ENCODE assay signal across 15 cellular contexts in the genomic region with DNA sequence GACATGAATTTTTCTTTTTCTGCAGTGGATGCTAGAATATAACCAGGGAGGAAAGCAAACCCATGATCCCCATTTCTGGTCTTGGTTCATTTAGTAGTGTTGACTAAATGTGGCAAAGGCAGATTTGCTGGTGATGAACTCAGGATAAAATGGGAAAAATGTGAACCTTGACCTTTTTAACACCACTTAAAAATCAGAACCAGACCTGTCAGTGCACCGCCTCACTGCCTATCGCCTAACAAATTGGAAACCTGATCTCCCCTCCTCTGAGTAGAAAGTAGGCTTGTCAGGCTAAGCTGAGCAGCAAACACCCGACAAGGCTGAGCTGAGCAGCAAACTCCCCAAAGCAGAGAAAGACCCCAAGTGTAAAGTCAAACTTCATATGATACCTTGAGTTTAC.
DNase-seq lines count a peak whose midpoint lies in the region; ATAC-seq and TF ChIP-seq lines count a peak whose summit lies in the region.
"Had no signal": no experiment of that assay in that cellular context is flagged by ENCODE, and none has a peak within 500 bp of the region (broad histone marks: within the 10 kb centered on the region; RNA-seq: fewer than 3 reads in every experiment).

No MANE protein-coding gene starts in this region.

- no peaks in the 10 kb centered on the region for H3K27me3 ChIP-seq in adipocyte (replicated peaks; ENCODE audit: control insufficient read depth, insufficient read depth, low read length)

- POLR2A ChIA-PET in activated CD4-positive, alpha-beta T cell treated with anti-CD3 and anti-CD28 coated beads, Interleukin-2, amount 10 ng/mL, durations not matched to agents 7 days and 5 days (lab: Charles Lee), result no interaction called here

- no peak overlapping the region for H3K9ac ChIP-seq in adipocyte (ENCODE audit: low read length)

- no peaks in the 10 kb centered on the region for H3K4me1 ChIP-seq in adipocyte (ENCODE audit: control insufficient read depth, insufficient read depth, low read length)

- peaks cover 50% of the 10 kb centered on the region for H3K27me3 Mint-ChIP-seq in nephron (ENCODE audit: low read depth)
- H3K27me3 Mint-ChIP-seq in stimulated activated naive B cell treated with anti-CD40 and anti-IgM and Interleukin-4, amounts not matched to agents 10 μg/mL and 1 μg/mL and 100 μg/mL, for 72 hours, result no peaks in the 10 kb centered on the region
- peaks cover 2% of the 10 kb centered on the region for H3K27me3 Mint-ChIP-seq in activated CD4-positive, alpha-beta T cell treated with anti-CD3 and anti-CD28 coated beads, Interleukin-2, amount 10 ng/mL, durations not matched to agents 7 days and 5 days
- no peaks in the 10 kb centered on the region for H3K27me3 Mint-ChIP-seq in T-helper 2 cell treated with Interferon-gamma antibody and Interleukin-4, amounts not matched to agents 5 μg/mL and 100 μg/mL, for 36 hours (ENCODE audit: low read depth)
- H3K27me3 Mint-ChIP-seq: activated CD4-positive, alpha-beta memory T cell treated with anti-CD3 and anti-CD28 coated beads, Interleukin-2, amount 10 ng/mL, durations not matched to agents 7 days and 5 days; naive thymus-derived CD8-positive, alpha-beta T cell had no signal

- no peak overlapping the region for H3K4me3 Mint-ChIP-seq in nephron
- H3K4me3 Mint-ChIP-seq in stimulated activated naive B cell treated with anti-CD40 and anti-IgM and Interleukin-4, amounts not matched to agents 10 μg/mL and 1 μg/mL and 100 μg/mL, for 72 hours, result no peak overlapping the region
- no peak overlapping the region for H3K4me3 Mint-ChIP-seq in activated CD4-positive, alpha-beta T cell treated with anti-CD3 and anti-CD28 coated beads, Interleukin-2, amount 10 ng/mL, durations not matched to agents 7 days and 5 days
- H3K4me3 Mint-ChIP-seq in T-helper 2 cell treated with Interferon-gamma antibody and Interleukin-4, amounts not matched to agents 5 μg/mL and 100 μg/mL, for 36 hours, result no peak overlapping the region
- H3K4me3 Mint-ChIP-seq: activated CD4-positive, alpha-beta memory T cell treated with anti-CD3 and anti-CD28 coated beads, Interleukin-2, amount 10 ng/mL, durations not matched to agents 7 days and 5 days; CD14-positive monocyte; naive thymus-derived CD8-positive, alpha-beta T cell had no signal

- no peaks in the 10 kb centered on the region for H3K9me3 Mint-ChIP-seq in nephron
- no peaks in the 10 kb centered on the region for H3K9me3 Mint-ChIP-seq in stimulated activated naive B cell treated with anti-CD40 and anti-IgM and Interleukin-4, amounts not matched to agents 10 μg/mL and 1 μg/mL and 100 μg/mL, for 72 hours
- no peaks in the 10 kb centered on the region for H3K9me3 Mint-ChIP-seq in activated CD4-positive, alpha-beta T cell treated with anti-CD3 and anti-CD28 coated beads, Interleukin-2, amount 10 ng/mL, durations not matched to agents 7 days and 5 days
- H3K9me3 Mint-ChIP-seq in T-helper 2 cell treated with Interferon-gamma antibody and Interleukin-4, amounts not matched to agents 5 μg/mL and 100 μg/mL, for 36 hours, result no peaks in the 10 kb centered on the region
- H3K9me3 Mint-ChIP-seq: activated CD4-positive, alpha-beta memory T cell treated with anti-CD3 and anti-CD28 coated beads, Interleukin-2, amount 10 ng/mL, durations not matched to agents 7 days and 5 days; brain; CD14-positive monocyte; naive thymus-derived CD8-positive, alpha-beta T cell had no signal

- DNase-seq in ELF-1 (ENCODE audit: low read depth, low spot score) (peak; percentile 44), NCI-H1105 treated with DMSO at 0.1 percent for 48 hours (lab: John Stamatoyannopoulos, UW) (peak; percentile 14), adipocyte (ENCODE audit: low read depth) (peak; percentile 25)
- DNase-seq in stimulated activated naive B cell treated with anti-CD40 and anti-IgM and Interleukin-4, amounts not matched to agents 10 μg/mL and 1 μg/mL and 100 μg/mL, for 72 hours, result no peak
- no peak for DNase-seq in activated CD4-positive, alpha-beta T cell treated with anti-CD3 and anti-CD28 coated beads, Interleukin-2, amount 10 ng/mL, durations not matched to agents 7 days and 5 days
- no peak for DNase-seq in stimulated activated CD4-positive, alpha-beta T cell treated with anti-CD3 and anti-CD28 coated beads, Interleukin-1b, Interleukin-23, amount 100 ng/mL, for 48 hours
- DNase-seq in T-helper 2 cell treated with Interferon-gamma antibody and Interleukin-4, amounts not matched to agents 5 μg/mL and 100 μg/mL, for 36 hours (ENCODE audit: low spot score), result no peak
- DNase-seq: activated CD4-positive, alpha-beta memory T cell treated with anti-CD3 and anti-CD28 coated beads, Interleukin-2, amount 10 ng/mL, durations not matched to agents 7 days and 5 days; activated effector memory CD4-positive, alpha-beta T cell treated with Interleukin-2 at 50 U/mL for 16 hours; naive thymus-derived CD8-positive, alpha-beta T cell; NCI-H2081 treated with DMSO at 0.1 percent for 48 hours; T-helper 9 cell had no signal

- no peaks in the 10 kb centered on the region for H3K36me3 Mint-ChIP-seq in nephron (ENCODE audit: low read depth)
- peaks cover 0 to 3% of the 10 kb centered on the region in 2 donors for H3K36me3 Mint-ChIP-seq in stimulated activated naive B cell treated with anti-CD40 and anti-IgM and Interleukin-4, amounts not matched to agents 10 μg/mL and 1 μg/mL and 100 μg/mL, for 72 hours
- H3K36me3 Mint-ChIP-seq in activated CD4-positive, alpha-beta T cell treated with anti-CD3 and anti-CD28 coated beads, Interleukin-2, amount 10 ng/mL, durations not matched to agents 7 days and 5 days (ENCODE audit: low read depth), result no peaks in the 10 kb centered on the region
- H3K36me3 Mint-ChIP-seq in T-helper 2 cell treated with Interferon-gamma antibody and Interleukin-4, amounts not matched to agents 5 μg/mL and 100 μg/mL, for 36 hours (ENCODE audit: low read depth), result no peaks in the 10 kb centered on the region
- H3K36me3 Mint-ChIP-seq: brain, CD14-positive monocyte had no signal

- no peak overlapping the region for H3K4me3 ChIP-seq in adipocyte (ENCODE audit: low read length)

- no peaks in the 10 kb centered on the region for H3K36me3 ChIP-seq in adipocyte (ENCODE audit: control insufficient read depth, insufficient read depth, low read length, severe bottlenecking)

- ATAC-seq in stimulated activated naive B cell treated with anti-CD40 and anti-IgM and Interleukin-4, amounts not matched to agents 10 μg/mL and 1 μg/mL and 100 μg/mL, for 72 hours (replicated peaks), result no peak
- ATAC-seq: naive thymus-derived CD8-positive, alpha-beta T cell had no signal

- peak overlapping the region in 2 of 3 experiments; percentile 25 to 64 for H3K27ac Mint-ChIP-seq in nephron
- H3K27ac Mint-ChIP-seq in stimulated activated naive B cell treated with anti-CD40 and anti-IgM and Interleukin-4, amounts not matched to agents 10 μg/mL and 1 μg/mL and 100 μg/mL, for 72 hours, result no peak overlapping the region
- no peak overlapping the region for H3K27ac Mint-ChIP-seq in activated CD4-positive, alpha-beta T cell treated with anti-CD3 and anti-CD28 coated beads, Interleukin-2, amount 10 ng/mL, durations not matched to agents 7 days and 5 days
- H3K27ac Mint-ChIP-seq in T-helper 2 cell treated with Interferon-gamma antibody and Interleukin-4, amounts not matched to agents 5 μg/mL and 100 μg/mL, for 36 hours, result no peak overlapping the region
- H3K27ac Mint-ChIP-seq: activated CD4-positive, alpha-beta memory T cell treated with anti-CD3 and anti-CD28 coated beads, Interleukin-2, amount 10 ng/mL, durations not matched to agents 7 days and 5 days; brain had no signal

- H3K9me3 ChIP-seq in adipocyte (ENCODE audit: control insufficient read depth, low read length), result no peaks in the 10 kb centered on the region

- no peak for TF ChIP-seq CTCF in nephron (IDR thresholded peaks at IDR 0.05; ENCODE audit: unreplicated experiment in 3 of 3)

- H3K4me1 Mint-ChIP-seq in nephron, result peaks cover 24% of the 10 kb centered on the region
- H3K4me1 Mint-ChIP-seq in stimulated activated naive B cell treated with anti-CD40 and anti-IgM and Interleukin-4, amounts not matched to agents 10 μg/mL and 1 μg/mL and 100 μg/mL, for 72 hours, result peaks cover 15 to 22% of the 10 kb centered on the region in 2 donors
- H3K4me1 Mint-ChIP-seq in activated CD4-positive, alpha-beta T cell treated with anti-CD3 and anti-CD28 coated beads, Interleukin-2, amount 10 ng/mL, durations not matched to agents 7 days and 5 days, result no peaks in the 10 kb centered on the region
- H3K4me1 Mint-ChIP-seq in T-helper 2 cell treated with Interferon-gamma antibody and Interleukin-4, amounts not matched to agents 5 μg/mL and 100 μg/mL, for 36 hours (ENCODE audit: low read depth), result no peaks in the 10 kb centered on the region
- H3K4me1 Mint-ChIP-seq: activated CD4-positive, alpha-beta memory T cell treated with anti-CD3 and anti-CD28 coated beads, Interleukin-2, amount 10 ng/mL, durations not matched to agents 7 days and 5 days had no signal

- CTCF ChIA-PET in activated CD4-positive, alpha-beta T cell treated with anti-CD3 and anti-CD28 coated beads, Interleukin-2, amount 10 ng/mL, durations not matched to agents 7 days and 5 days (lab: Charles Lee), result no interaction called here

Comparison
In these comparisons a context has a peak if more than half of its experiments do, and no peak if none do; other contexts are left out.
1. DNase-seq: peak in ELF-1 (single experiment), NCI-H1105 treated with DMSO at 0.1 percent for 48 hours (single experiment) and adipocyte (single experiment); none in stimulated activated naive B cell treated with anti-CD40 and anti-IgM and Interleukin-4, amounts not matched to agents 10 μg/mL and 1 μg/mL and 100 μg/mL, for 72 hours (single experiment), activated CD4-positive, alpha-beta T cell treated with anti-CD3 and anti-CD28 coated beads, Interleukin-2, amount 10 ng/mL, durations not matched to agents 7 days and 5 days (single experiment), stimulated activated CD4-positive, alpha-beta T cell treated with anti-CD3 and anti-CD28 coated beads, Interleukin-1b, Interleukin-23, amount 100 ng/mL, for 48 hours (single experiment) and T-helper 2 cell treated with Interferon-gamma antibody and Interleukin-4, amounts not matched to agents 5 μg/mL and 100 μg/mL, for 36 hours (single experiment).
2. H3K27ac Mint-ChIP-seq: peak in nephron (2 of 3); none in stimulated activated naive B cell treated with anti-CD40 and anti-IgM and Interleukin-4, amounts not matched to agents 10 μg/mL and 1 μg/mL and 100 μg/mL, for 72 hours (single experiment), activated CD4-positive, alpha-beta T cell treated with anti-CD3 and anti-CD28 coated beads, Interleukin-2, amount 10 ng/mL, durations not matched to agents 7 days and 5 days (single experiment) and T-helper 2 cell treated with Interferon-gamma antibody and Interleukin-4, amounts not matched to agents 5 μg/mL and 100 μg/mL, for 36 hours (single experiment).